In genomic region chr17:43367588-43368242, GRCh38 we compare ENCODE assay signal across 8 cellular contexts. TPM values are rescaled to one million over a fixed set of nuclear protein-coding genes. Genes with fewer than 3 reads are reported as not detected.
DNase-seq lines count a peak whose midpoint lies in the region; ATAC-seq and TF ChIP-seq lines count a peak whose summit lies in the region.

No MANE protein-coding gene starts in this region.

- no peaks in the 10 kb centered on the region for H3K27me3 Mint-ChIP-seq in naive B cell

- no peaks in the 10 kb centered on the region for H3K36me3 Mint-ChIP-seq in naive B cell

- H3K9me3 Mint-ChIP-seq in naive B cell = no peaks in the 10 kb centered on the region

- peak overlapping the region; percentile 100 for H3K27ac Mint-ChIP-seq in naive B cell

- peaks cover 44 to 65% (median 53%) of the 10 kb centered on the region in 3 donors for H3K4me1 Mint-ChIP-seq in naive B cell

- H3K4me3 Mint-ChIP-seq in naive B cell = peak overlapping the region; percentile 86 to 98 (median 92)

- DNase-seq in AML-193 (lab: John Stamatoyannopoulos, UW) = peak; percentile 95 to 97
- peak; percentile 42 for DNase-seq in NCI-H446 treated with DMSO at 0.1 percent for 48 hours (lab: John Stamatoyannopoulos, UW)
- DNase-seq in activated CD4-positive, alpha-beta T cell treated with anti-CD3 and anti-CD28 coated beads, Interleukin-2, amount 50 U/mL, for 48 hours = peak; percentile 31 to 43
- DNase-seq in erythroblast (lab: John Stamatoyannopoulos, UW) = peak in 1 of 2 experiments; percentile 91
- no peak for DNase-seq in naive B cell
- DNase-seq in mucosa of gallbladder (ENCODE audit: low spot score) = no peak

- peak; percentile 100 for TF ChIP-seq POLR2A in erythroblast (IDR thresholded peaks at IDR 0.05; ENCODE audit: low read length)

- ATAC-seq in GM18867 (IDR thresholded peaks at IDR 0.05; ENCODE audit: unreplicated experiment) (peak; percentile 35), HG03175 (IDR thresholded peaks at IDR 0.05; ENCODE audit: unreplicated experiment) (peak; percentile 47), naive B cell (ENCODE audit: low read depth in 2 of 2) (peak; percentile 53 to 54)

RNA-seq across cellular contexts. Expression of gene ARL4D, which starts 31.1 kb away (rescaled TPM):
- polyA plus RNA-seq in naive B cell (ENCODE audit: low read depth in 6 of 6) = 1 to 10 TPM; 1.4 to 5.7 (median 3.8) TPM
- 16.4 TPM for total RNA-seq in mucosa of gallbladder

Comparison
In these comparisons a context has a peak if more than half of its experiments do, and no peak if none do; other contexts are left out.
1. DNase-seq: peak in AML-193 (2 of 2), NCI-H446 treated with DMSO at 0.1 percent for 48 hours (single experiment) and activated CD4-positive, alpha-beta T cell treated with anti-CD3 and anti-CD28 coated beads, Interleukin-2, amount 50 U/mL, for 48 hours (2 of 2); none in naive B cell (single experiment) and mucosa of gallbladder (single experiment).
2. Peak in every context shown above with its lines, with median percentiles within 50 percentile points of each other: ATAC-seq.